Comparison of ENCODE assay signal across 8 cellular contexts in genomic region chr18:43571078-43571689, GRCh38.
DNase-seq lines count a peak whose midpoint lies in the region; ATAC-seq and TF ChIP-seq lines count a peak whose summit lies in the region.

No MANE protein-coding gene starts in this region.

- DNase-seq in COLO829 (ENCODE audit: low spot score) (peak; percentile 48), KBM-7 (peak; percentile 55), Peyer's patch (no peak), epidermal melanocyte (ENCODE audit: insufficient read length, low spot score) (peak; percentile 45), T-helper 17 cell (no peak)
- DNase-seq in effector CD4-positive, alpha-beta T cell = no peak

- H3K4me1 Mint-ChIP-seq in T-helper 17 cell = no peaks in the 10 kb centered on the region

- peaks cover 12% of the 10 kb centered on the region for H3K27me3 Mint-ChIP-seq in T-helper 17 cell

- no peak overlapping the region for H3K27ac Mint-ChIP-seq in T-helper 17 cell

- TF ChIP-seq CTCF in Peyer's patch (IDR thresholded peaks at IDR 0.05) = peak; percentile 7 to 73 (median 53)
- TF ChIP-seq CTCF in neural cell (IDR thresholded peaks at IDR 0.05; ENCODE audit: poor library complexity, severe bottlenecking) = peak; percentile 83

- TF ChIP-seq POLR2A in Peyer's patch (IDR thresholded peaks at IDR 0.05) = no peak

- no peak overlapping the region for H3K9ac ChIP-seq in neural cell (ENCODE audit: low read length)

- H3K27ac ChIP-seq in Peyer's patch (no peak overlapping the region), neural cell (ENCODE audit: low read length) (no peak overlapping the region)

- no peaks in the 10 kb centered on the region for H3K36me3 Mint-ChIP-seq in T-helper 17 cell (ENCODE audit: low read depth)

- H3K9me3 ChIP-seq in Peyer's patch (no peaks in the 10 kb centered on the region), neural cell (ENCODE audit: low read length) (no peaks in the 10 kb centered on the region), T-helper 17 cell (ENCODE audit: control insufficient read depth, low read length, poor library complexity, severe bottlenecking) (no peaks in the 10 kb centered on the region)

- no peak overlapping the region for H3K4me3 Mint-ChIP-seq in T-helper 17 cell

- no peak for TF ChIP-seq EP300 in neural cell (conservative IDR thresholded peaks at IDR 0.05; ENCODE audit: poor library complexity, severe bottlenecking)

- ATAC-seq in GM19023 (IDR thresholded peaks at IDR 0.05; ENCODE audit: unreplicated experiment) = peak; percentile 55
- no peak for ATAC-seq in T-helper 17 cell

- no peaks in the 10 kb centered on the region for H4K20me1 ChIP-seq in neural cell (ENCODE audit: insufficient read depth)

- no peaks in the 10 kb centered on the region for H3K9me2 ChIP-seq in neural cell (ENCODE audit: insufficient read depth, low read length)

- no peaks in the 10 kb centered on the region for H3K27me3 ChIP-seq in Peyer's patch
- H3K27me3 ChIP-seq in neural cell (ENCODE audit: insufficient read depth, low read depth, low read length) = no peaks in the 10 kb centered on the region

- no peak overlapping the region for H2AFZ ChIP-seq in neural cell (ENCODE audit: low read depth, low read length)

- H3K4me2 ChIP-seq in neural cell (ENCODE audit: low read length) = no peak overlapping the region

- H3K79me2 ChIP-seq in neural cell (replicated peaks; ENCODE audit: insufficient read depth, low read length) = no peaks in the 10 kb centered on the region

- peak; percentile 82 for TF ChIP-seq RAD21 in neural cell (conservative IDR thresholded peaks at IDR 0.05)

- no peaks in the 10 kb centered on the region for H3F3A ChIP-seq in neural cell (ENCODE audit: insufficient read depth, low read length, poor library complexity, severe bottlenecking)

- in situ Hi-C loops in KBM-7 (cut with MboI; ENCODE audit: low pct_unique_long_range_greater_than_20kb, low sequenced_read_pairs) = no loop called here

- H3K4me1 ChIP-seq in Peyer's patch = no peaks in the 10 kb centered on the region

- H3K36me3 ChIP-seq in Peyer's patch (no peaks in the 10 kb centered on the region), neural cell (ENCODE audit: insufficient read depth, low read length) (no peaks in the 10 kb centered on the region)

- H3K4me3 ChIP-seq in Peyer's patch (no peak overlapping the region), neural cell (ENCODE audit: low read length) (no peak overlapping the region)

TF ChIP-seq in neural cell, 6 proteins besides CTCF, POLR2A, EP300 and RAD21:
- TF ChIP-seq SMC3 (conservative IDR thresholded peaks at IDR 0.05; ENCODE audit: poor library complexity) = peak; percentile 83
- TF ChIP-seq REST (IDR thresholded peaks at IDR 0.05; ENCODE audit: borderline replicate concordance) = no peak

Comparison
In these comparisons a context has a peak if more than half of its experiments do, and no peak if none do; other contexts are left out.
1. DNase-seq: peak in COLO829 (single experiment), KBM-7 (single experiment) and epidermal melanocyte (single experiment); none in Peyer's patch (0 of 3), effector CD4-positive, alpha-beta T cell (single experiment) and T-helper 17 cell (0 of 3).